Comparison of ENCODE assay signal across 31 cellular contexts in the genomic region with DNA sequence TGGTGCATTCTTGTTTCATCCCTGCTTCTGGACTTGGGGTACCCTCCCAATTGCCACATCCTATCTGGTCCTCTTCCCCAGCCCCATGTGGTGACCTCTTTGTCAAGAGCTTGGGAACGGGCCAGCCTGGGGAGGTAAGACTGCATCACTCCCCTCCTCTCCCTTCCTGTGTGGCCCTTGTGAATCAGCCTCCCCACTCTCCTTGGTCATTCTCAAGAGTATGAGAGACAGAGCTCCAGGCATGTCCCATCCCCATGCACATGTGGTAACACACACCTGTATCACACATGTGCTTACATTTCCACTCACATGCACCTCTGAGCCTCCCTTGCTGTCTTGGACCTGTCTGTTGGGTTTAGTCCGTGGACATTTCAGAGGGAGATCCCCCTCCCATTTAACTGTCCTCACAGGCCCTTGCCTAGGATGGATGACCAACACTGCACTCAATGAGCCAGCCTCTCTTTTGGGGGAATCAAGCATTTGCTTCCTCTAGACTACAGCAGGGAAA. TPM values are rescaled to one million over a fixed set of nuclear protein-coding genes. Genes with fewer than 3 reads are reported as not detected.
DNase-seq lines count a peak whose midpoint lies in the region; ATAC-seq and TF ChIP-seq lines count a peak whose summit lies in the region.
"Had no signal": no experiment of that assay in that cellular context is flagged by ENCODE, and none has a peak within 500 bp of the region (broad histone marks: within the 10 kb centered on the region; RNA-seq: fewer than 3 reads in every experiment).

No MANE protein-coding gene starts in this region.

- no peaks in the 10 kb centered on the region for H3K9me3 Mint-ChIP-seq in CD4-positive, CD25-positive, alpha-beta regulatory T cell
- H3K9me3 Mint-ChIP-seq: activated naive CD4-positive, alpha-beta T cell treated with anti-CD3 and anti-CD28 coated beads, Interleukin-2, amount 50 U/mL, for 24 hours; dendritic cell treated with granulocyte-macrophage colony-stimulating factor and Interleukin-4, amounts not matched to agents 40 ng/mL and 50 ng/mL, for 4 days; endodermal cell; HFFc6; naive thymus-derived CD4-positive, alpha-beta T cell had no signal

- H3K36me3 Mint-ChIP-seq in CD4-positive, CD25-positive, alpha-beta regulatory T cell = peaks cover 23% of the 10 kb centered on the region

- no peak for TF ChIP-seq POLR2A in ovary (IDR thresholded peaks at IDR 0.05)

- peaks cover 22% of the 10 kb centered on the region for H3K4me1 ChIP-seq in CD4-positive, CD25-positive, alpha-beta regulatory T cell (ENCODE audit: control insufficient read depth, insufficient read depth, low read length, poor library complexity, severe bottlenecking)
- peaks cover 6% of the 10 kb centered on the region for H3K4me1 ChIP-seq in HEK293 (ENCODE audit: control insufficient read depth, insufficient read depth, low read length)
- H3K4me1 ChIP-seq in ovary (ENCODE audit: insufficient read depth) = peaks cover 18% of the 10 kb centered on the region

- H3K4me3 ChIP-seq in CD4-positive, CD25-positive, alpha-beta regulatory T cell (ENCODE audit: low read depth, low read length) = no peak overlapping the region
- H3K4me3 ChIP-seq in HEK293 (ENCODE audit: low read depth, low read length) (no peak overlapping the region), ovary (no peak overlapping the region), brain microvascular endothelial cell (ENCODE audit: low read depth, low read length) (no peak overlapping the region)
- H3K4me3 ChIP-seq: cardiac muscle cell, heart right ventricle, left ventricle myocardium inferior had no signal

- POLR2A ChIA-PET in HEK293 (lab: Yijun Ruan, JAX) = interaction anchor here (0.6 to 1.4 kb wide), 3 partner anchors 11 to 840 kb away, joined by 3 to 6 read pairs (median 3); a partner anchor contains a TSS

- DNase-seq in CD4-positive, CD25-positive, alpha-beta regulatory T cell = no peak
- peak; percentile 29 for DNase-seq in iris pigment epithelial cell (ENCODE audit: low read depth)
- DNase-seq in ovary = peak in 3 of 5 donors; percentile 14 to 30 (median 18)
- DNase-seq in brain microvascular endothelial cell = no peak
- DNase-seq: activated CD4-positive, alpha-beta T cell treated with anti-CD3 and anti-CD28 coated beads for 1 hour; anterior cingulate cortex; C1 segment of cervical spinal cord; Calu3; DND-41; endodermal cell; foreskin melanocyte; heart right ventricle; HFFc6; left ventricle myocardium inferior; NCI-H146; NCI-H2107; NCI-H446; right cardiac atrium; stimulated activated CD4-positive, alpha-beta T cell treated with anti-CD3 and anti-CD28 coated beads, Interleukin-12 subunit alpha, Interleukin-12 subunit beta, amount 100 ng/mL, for 4 hours; stimulated activated CD4-positive, alpha-beta T cell treated with anti-CD3 and anti-CD28 coated beads, Interleukin-4, amount 100 ng/mL, for 1 hour; T-helper 1 cell had no signal

- H3K27me3 ChIP-seq in CD4-positive, CD25-positive, alpha-beta regulatory T cell (ENCODE audit: control insufficient read depth, insufficient read depth, low read length) = no peaks in the 10 kb centered on the region
- no peaks in the 10 kb centered on the region for H3K27me3 ChIP-seq in ovary
- no peaks in the 10 kb centered on the region for H3K27me3 ChIP-seq in brain microvascular endothelial cell (replicated peaks)
- H3K27me3 ChIP-seq: cardiac muscle cell, heart right ventricle had no signal

- CTCF ChIA-PET in HEK293 (lab: Yijun Ruan, JAX) = interaction anchor here (6.4 to 16.6 kb wide), 2 partner anchors 13 to 32 kb away, joined by 49 to 274 read pairs; a partner anchor contains a TSS

- no peak for TF ChIP-seq EP300 in ovary (IDR thresholded peaks at IDR 0.05)

- no peaks in the 10 kb centered on the region for H3K27me3 Mint-ChIP-seq in CD4-positive, CD25-positive, alpha-beta regulatory T cell
- H3K27me3 Mint-ChIP-seq: activated naive CD4-positive, alpha-beta T cell treated with anti-CD3 and anti-CD28 coated beads, Interleukin-2, amount 50 U/mL, for 24 hours; dendritic cell treated with granulocyte-macrophage colony-stimulating factor and Interleukin-4, amounts not matched to agents 40 ng/mL and 50 ng/mL, for 4 days; naive thymus-derived CD4-positive, alpha-beta T cell had no signal

- in situ Hi-C loops in brain microvascular endothelial cell (cut with HindIII; ENCODE audit: low pct_ligation_motif_present, low sequenced_read_pairs) = no loop called here

- H3K9me3 ChIP-seq in CD4-positive, CD25-positive, alpha-beta regulatory T cell (ENCODE audit: control insufficient read depth in 2 of 2, low read length in 2 of 2) = no peaks in the 10 kb centered on the region
- no peaks in the 10 kb centered on the region for H3K9me3 ChIP-seq in HEK293 (ENCODE audit: control insufficient read depth, insufficient read depth, low read depth, low read length)
- no peaks in the 10 kb centered on the region for H3K9me3 ChIP-seq in ovary
- H3K9me3 ChIP-seq: heart right ventricle, left ventricle myocardium inferior had no signal

- H3K36me3 ChIP-seq in CD4-positive, CD25-positive, alpha-beta regulatory T cell (ENCODE audit: control insufficient read depth, insufficient read depth, low read length) = peaks cover 21% of the 10 kb centered on the region
- peaks cover 6 to 72% of the 10 kb centered on the region in 2 experiments for H3K36me3 ChIP-seq in HEK293 (ENCODE audit: control insufficient read depth in 2 of 2, insufficient read depth in 1 of 2, low read length in 2 of 2)
- no peaks in the 10 kb centered on the region for H3K36me3 ChIP-seq in ovary
- peaks cover 14% of the 10 kb centered on the region for H3K36me3 ChIP-seq in brain microvascular endothelial cell (replicated peaks)

- no peak overlapping the region for H3K27ac ChIP-seq in CD4-positive, CD25-positive, alpha-beta regulatory T cell (ENCODE audit: insufficient read depth, low read length, poor library complexity, severe bottlenecking)
- H3K27ac ChIP-seq in HEK293 (ENCODE audit: extremely low read depth, low read depth, low read length) (no peak overlapping the region), ovary (no peak overlapping the region), brain microvascular endothelial cell (no peak overlapping the region)
- H3K27ac ChIP-seq: cardiac muscle cell, heart right ventricle, HL-60, left ventricle myocardium inferior, parathyroid adenoma had no signal

- ATAC-seq in CD4-positive, CD25-positive, alpha-beta regulatory T cell (ENCODE audit: low read depth in 2 of 2) = no peak
- no peak for ATAC-seq in HG02981 (IDR thresholded peaks at IDR 0.05; ENCODE audit: unreplicated experiment)
- ATAC-seq in GM18511 (IDR thresholded peaks at IDR 0.05; ENCODE audit: unreplicated experiment) = no peak
- ATAC-seq: esophagus mucosa; heart right ventricle; naive thymus-derived CD4-positive, alpha-beta T cell; right cardiac atrium had no signal

- intact Hi-C loops in ovary (cut with DNase I) = no loop called here

- H3K27ac Mint-ChIP-seq in CD4-positive, CD25-positive, alpha-beta regulatory T cell = peak overlapping the region in 1 of 3 donors; percentile 8
- H3K27ac Mint-ChIP-seq: dendritic cell treated with granulocyte-macrophage colony-stimulating factor and Interleukin-4, amounts not matched to agents 40 ng/mL and 50 ng/mL, for 4 days; endodermal cell; HFFc6 had no signal

- 59 to 67% (median 64%) methylated on average over 2 of the region's 2 CpGs for WGBS in ovary, 3 donors

- H3K4me3 Mint-ChIP-seq in CD4-positive, CD25-positive, alpha-beta regulatory T cell = peak overlapping the region; percentile 35 to 68 (median 40)
- H3K4me3 Mint-ChIP-seq: activated naive CD4-positive, alpha-beta T cell treated with anti-CD3 and anti-CD28 coated beads, Interleukin-2, amount 50 U/mL, for 24 hours; dendritic cell treated with granulocyte-macrophage colony-stimulating factor and Interleukin-4, amounts not matched to agents 40 ng/mL and 50 ng/mL, for 4 days; HFFc6 had no signal

- H3K4me1 Mint-ChIP-seq in CD4-positive, CD25-positive, alpha-beta regulatory T cell = peaks cover 0 to 55% (median 28%) of the 10 kb centered on the region in 4 donors

- TF ChIP-seq CTCF in HEK293 (tag by site-specific recombination; IDR thresholded peaks at IDR 0.05) (no peak), ovary (IDR thresholded peaks at IDR 0.05) (no peak), brain microvascular endothelial cell (IDR thresholded peaks at IDR 0.05; ENCODE audit: low read depth, low read length, missing control alignments) (no peak)

TF ChIP-seq in HEK293, 187 proteins besides CTCF, POLR2A, EP300 and RAD21:
- TF ChIP-seq GLIS1 (tag by site-specific recombination; IDR thresholded peaks at IDR 0.05) (peak; percentile 80), ZNF792 (tag by site-specific recombination; IDR thresholded peaks at IDR 0.05) (no peak)

RNA-seq across cellular contexts. Expression of a gene that starts 2.6 kb away (rescaled TPM):
- total RNA-seq in CD4-positive, CD25-positive, alpha-beta regulatory T cell = 40.2 TPM
- 100 to 1,000 TPM; 135 to 148 (median 137) TPM for polyA plus RNA-seq in CD4-positive, CD25-positive, alpha-beta regulatory T cell
- 100 to 1,000 TPM in 1 of 7 donors, 10 to 100 TPM in 6; 68.2 to 113 (median 83.3) TPM for total RNA-seq in ovary
- 100 to 1,000 TPM in 1 of 2 donors, 10 to 100 TPM in 1; 56.6 to 126 TPM for polyA plus RNA-seq in ovary

RNA-seq across cellular contexts. Expression of a gene that starts 2.6 kb away (rescaled TPM):
- total RNA-seq in CD4-positive, CD25-positive, alpha-beta regulatory T cell = 3.4 TPM
- 10 to 100 TPM in 1 of 4 donors, 1 to 10 TPM in 3; 3.8 to 12.8 (median 6.7) TPM for polyA plus RNA-seq in CD4-positive, CD25-positive, alpha-beta regulatory T cell
- total RNA-seq in ovary = 10 to 100 TPM in 4 of 7 donors, 1 to 10 TPM in 3; 2.4 to 13.9 (median 10.7) TPM
- 10 to 100 TPM in 1 of 2 donors, 1 to 10 TPM in 1; 5.3 to 12.5 TPM for polyA plus RNA-seq in ovary

RNA-seq across cellular contexts. Expression of a gene that starts 14.9 kb away (rescaled TPM):
- 19.3 TPM for total RNA-seq in CD4-positive, CD25-positive, alpha-beta regulatory T cell
- 10 to 100 TPM; 11.0 to 16.4 (median 12.3) TPM for polyA plus RNA-seq in CD4-positive, CD25-positive, alpha-beta regulatory T cell
- total RNA-seq in ovary = 100 to 1,000 TPM in 2 of 7 donors, 10 to 100 TPM in 5; 60.6 to 121 (median 77.4) TPM
- polyA plus RNA-seq in ovary = 10 to 100 TPM in 1 of 2 donors, 1 to 10 TPM in 1; 9.4 to 93.9 TPM

RNA-seq across cellular contexts. Expression of a gene that starts 15.4 kb away (rescaled TPM):
- total RNA-seq in CD4-positive, CD25-positive, alpha-beta regulatory T cell = 1.1 TPM
- polyA plus RNA-seq in CD4-positive, CD25-positive, alpha-beta regulatory T cell = under 1 TPM in 1 of 4 donors, not detected in 3; 0.61 TPM
- 10 to 100 TPM in 5 of 7 donors, 1 to 10 TPM in 2; 5.9 to 24.9 (median 13.1) TPM for total RNA-seq in ovary
- polyA plus RNA-seq in ovary = 10 to 100 TPM in 1 of 2 donors, 1 to 10 TPM in 1; 9.1 to 25.5 TPM

RNA-seq across cellular contexts. Expression of a gene that starts 46.2 kb away (rescaled TPM):
- total RNA-seq in CD4-positive, CD25-positive, alpha-beta regulatory T cell = 3.5 TPM
- polyA plus RNA-seq in CD4-positive, CD25-positive, alpha-beta regulatory T cell = 1 to 10 TPM in 1 of 4 donors, under 1 TPM in 3; 0.59 to 1.1 (median 0.70) TPM
- total RNA-seq in ovary = 1 to 10 TPM in 2 of 7 donors, under 1 TPM in 5; 0.56 to 1.2 (median 0.74) TPM
- under 1 TPM; 0.07 to 0.44 TPM for polyA plus RNA-seq in ovary

Comparison
In these comparisons a context has a peak if more than half of its experiments do, and no peak if none do; other contexts are left out.
1. DNase-seq: peak in iris pigment epithelial cell (single experiment) and ovary (3 of 5); none in CD4-positive, CD25-positive, alpha-beta regulatory T cell (0 of 3) and brain microvascular endothelial cell (single experiment).